In the genomic region with DNA sequence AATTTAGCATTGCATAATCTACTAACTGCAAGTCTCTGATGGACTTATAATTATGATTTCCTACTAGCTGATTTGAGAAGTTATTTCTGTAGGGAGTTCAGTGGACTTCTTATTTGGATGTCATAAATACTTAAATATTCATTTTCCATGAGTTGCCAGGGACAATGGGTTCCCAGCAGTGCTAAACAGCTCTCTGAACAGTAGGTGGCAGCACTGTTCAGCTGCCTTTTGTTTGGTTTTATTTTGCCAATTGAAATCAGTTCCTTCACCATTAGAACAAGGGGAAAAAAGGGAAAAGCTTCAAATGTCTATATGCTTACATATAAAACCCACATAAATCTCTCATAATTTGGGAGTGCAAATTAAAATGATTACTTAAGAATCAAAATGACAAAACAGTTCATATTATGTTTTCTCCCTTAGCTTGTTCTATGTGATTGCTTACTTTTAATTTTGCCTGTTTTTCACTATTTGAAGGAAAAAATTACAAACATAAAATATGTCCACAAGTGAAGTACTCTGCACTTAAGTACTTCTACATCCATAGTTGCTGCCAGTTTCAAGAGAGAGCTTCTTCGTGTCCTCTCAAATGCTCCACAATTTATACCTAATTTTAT, we compare ENCODE assay signal across 8 cellular contexts.
DNase-seq lines count a peak whose midpoint lies in the region; ATAC-seq, FAIRE-seq and TF ChIP-seq lines count a peak whose summit lies in the region.

No MANE protein-coding gene starts in this region.

- FAIRE-seq in islet of Langerhans (lab: Jason Lieb, UNC): peak; percentile 97

- H3K27ac Mint-ChIP-seq in brain: peak overlapping the region; percentile 64 to 97 (median 84)

- no peaks in the 10 kb centered on the region for H3K9me3 ChIP-seq in thoracic aorta

- H3K36me3 Mint-ChIP-seq in brain: peaks cover 19% of the 10 kb centered on the region

- H3K27ac ChIP-seq in thoracic aorta: no peak overlapping the region

- peak overlapping the region; percentile 42 to 79 (median 66) for H3K4me3 Mint-ChIP-seq in brain

- H3K4me1 ChIP-seq in thoracic aorta (ENCODE audit: control insufficient read depth in 1 of 2, low read depth in 2 of 2): peaks cover 0 to 6% of the 10 kb centered on the region in 2 donors

- no peaks in the 10 kb centered on the region for H3K36me3 ChIP-seq in thoracic aorta

- peaks cover 0 to 11% (median 4%) of the 10 kb centered on the region in 5 experiments for H3K9me3 Mint-ChIP-seq in brain

- H3K27me3 ChIP-seq in thoracic aorta (replicated peaks; ENCODE audit: insufficient read depth): no peaks in the 10 kb centered on the region

- H3K27me3 Mint-ChIP-seq in brain: peaks cover 9% of the 10 kb centered on the region

- peak; percentile 70 to 86 for TF ChIP-seq CTCF in brain (conservative IDR thresholded peaks at IDR 0.05)
- peak; percentile 74 for TF ChIP-seq CTCF in thoracic aorta (IDR thresholded peaks at IDR 0.05)

- DNase-seq in DMS53 (lab: John Stamatoyannopoulos, UW) (peak; percentile 74), NCI-H526 (lab: John Stamatoyannopoulos, UW) (peak; percentile 35 to 62), thoracic aorta (ENCODE audit: low spot score) (no peak), MV-4-11 (lab: John Stamatoyannopoulos, UW) (no peak)

- ATAC-seq in GM19043 (IDR thresholded peaks at IDR 0.05; ENCODE audit: low read depth, unreplicated experiment): peak; percentile 77
- ATAC-seq in HG03175 (IDR thresholded peaks at IDR 0.05; ENCODE audit: unreplicated experiment): peak; percentile 80
- ATAC-seq in thoracic aorta (ENCODE audit: insufficient number of reproducible peaks, low FRiP score, low read depth): no peak

- H3K4me1 Mint-ChIP-seq in brain: peaks cover 32% of the 10 kb centered on the region

- H3K4me3 ChIP-seq in thoracic aorta: no peak overlapping the region

Comparison
In these comparisons a context has a peak if more than half of its experiments do, and no peak if none do; other contexts are left out.
1. DNase-seq: peak in DMS53 (single experiment) and NCI-H526 (2 of 2); none in thoracic aorta (single experiment) and MV-4-11 (single experiment).